ENCODE assay signal across 8 cellular contexts in the genomic region with DNA sequence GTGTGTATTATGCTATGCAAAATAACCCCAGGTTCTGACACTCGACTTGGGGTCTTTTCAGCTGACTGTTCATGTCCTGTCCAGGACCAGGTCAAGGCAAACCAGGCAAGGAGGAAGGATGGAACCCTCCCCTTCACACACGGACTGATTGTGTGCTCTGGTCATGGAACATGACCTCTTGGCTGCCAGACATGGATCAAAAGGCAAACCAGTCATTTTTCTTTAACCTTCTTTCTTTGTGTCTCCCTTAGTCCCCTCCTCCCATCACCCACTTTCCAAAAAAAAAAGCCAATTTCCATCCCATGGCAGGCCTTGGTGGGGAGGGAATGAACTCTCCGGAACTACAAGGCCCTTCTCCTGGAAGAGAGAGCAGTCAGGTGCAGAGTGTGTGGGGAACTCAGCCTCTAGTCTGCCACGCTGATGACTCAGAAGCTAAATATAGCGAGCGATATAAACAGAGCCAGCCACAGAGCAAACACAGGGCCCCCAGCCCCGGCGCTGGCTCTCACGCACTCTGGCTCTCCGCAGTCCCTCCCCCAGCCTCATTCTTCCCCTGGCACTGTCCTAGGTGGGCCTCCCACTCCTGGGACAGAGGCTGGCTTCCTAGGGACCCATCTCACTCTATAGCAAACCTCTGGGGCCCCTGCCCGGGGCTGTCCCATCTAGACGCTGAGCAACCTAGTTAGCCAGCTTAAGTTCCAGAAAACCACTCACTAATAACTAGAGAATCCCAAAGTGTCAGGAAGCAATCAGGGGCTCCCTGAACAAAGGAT. TPM values are rescaled to one million over a fixed set of nuclear protein-coding genes. Genes with fewer than 3 reads are reported as not detected.
DNase-seq lines count a peak whose midpoint lies in the region; ATAC-seq and TF ChIP-seq lines count a peak whose summit lies in the region.

No MANE protein-coding gene starts in this region.

- POLR2A ChIA-PET in naive thymus-derived CD8-positive, alpha-beta T cell (lab: Charles Lee) = interaction anchor here (0.8 to 2.8 kb wide), 6 partner anchors 8 to 51 kb away, joined by 3 to 9 read pairs (median 4); partner anchors contain the start of gene BMF

- DNase-seq in DMS 273 (lab: John Stamatoyannopoulos, UW; ENCODE audit: unreplicated experiment) (peak; percentile 83), HS-5 (ENCODE audit: low read depth) (peak; percentile 49), NOMO-1 treated with DMSO at 0.1 percent for 48 hours (lab: John Stamatoyannopoulos, UW; ENCODE audit: unreplicated experiment) (peak; percentile 87), activated T-cell treated with anti-CD3 and anti-CD28 coated beads for 1 hour (ENCODE audit: low read depth) (peak; percentile 42), stomach (peak; percentile 82)
- DNase-seq in naive thymus-derived CD8-positive, alpha-beta T cell = peak in 6 of 10 donors; percentile 6 to 77 (median 29)

- H3K9me3 Mint-ChIP-seq in naive thymus-derived CD8-positive, alpha-beta T cell = no peaks in the 10 kb centered on the region

- H3K36me3 Mint-ChIP-seq in naive thymus-derived CD8-positive, alpha-beta T cell = no peaks in the 10 kb centered on the region

- WGBS in esophagus, 2 donors = 6 to 7% methylated on average over 12 of the region's 12 CpGs
- 2 to 7% (median 3%) methylated on average over 11 to 12 of the region's 12 CpGs for WGBS in stomach, 5 donors

- no peak for TF ChIP-seq CTCF in stomach (IDR thresholded peaks at IDR 0.05)

- H3K4me1 Mint-ChIP-seq in naive thymus-derived CD8-positive, alpha-beta T cell = peaks cover 11 to 84% (median 32%) of the 10 kb centered on the region in 4 donors

- H3K9me3 ChIP-seq in esophagus (ENCODE audit: control insufficient read depth in 2 of 2, insufficient read depth in 1 of 2, low read depth in 1 of 2, low read length in 1 of 2) (no peaks in the 10 kb centered on the region), stomach (no peaks in the 10 kb centered on the region)

- no peak overlapping the region for H3K4me3 ChIP-seq in esophagus (ENCODE audit: low read depth in 1 of 2, low read length in 2 of 2)
- peak overlapping the region in 1 of 4 donors; percentile 15 for H3K4me3 ChIP-seq in stomach

- intact Hi-C loops in stomach (cut with DNase I; ENCODE audit: low total_unique reads) = no loop called here

- H3K27me3 ChIP-seq in esophagus (ENCODE audit: control insufficient read depth in 1 of 2, insufficient read depth in 2 of 2, low read length in 2 of 2) = no peaks in the 10 kb centered on the region
- H3K27me3 ChIP-seq in stomach = no peaks in the 10 kb centered on the region

- peak; percentile 73 for ATAC-seq in GM21423 (IDR thresholded peaks at IDR 0.05; ENCODE audit: unreplicated experiment)
- peak; percentile 90 to 96 for ATAC-seq in naive thymus-derived CD8-positive, alpha-beta T cell

- peak overlapping the region in 8 of 10 donors; percentile 5 to 94 (median 66) for H3K27ac Mint-ChIP-seq in naive thymus-derived CD8-positive, alpha-beta T cell

- TF ChIP-seq POLR2A in stomach (IDR thresholded peaks at IDR 0.05) = no peak

- peak overlapping the region; percentile 80 to 88 for H3K27ac ChIP-seq in esophagus (ENCODE audit: low read depth in 2 of 2, low read length in 1 of 2)
- peak overlapping the region; percentile 78 to 94 (median 90) for H3K27ac ChIP-seq in stomach

- H3K4me3 Mint-ChIP-seq in naive thymus-derived CD8-positive, alpha-beta T cell = peak overlapping the region; percentile 7 to 73 (median 62)

- H3K4me1 ChIP-seq in esophagus (ENCODE audit: control insufficient read depth in 2 of 2, insufficient read depth in 2 of 2, low read length in 1 of 2) (peaks cover 8 to 42% of the 10 kb centered on the region in 2 donors), stomach (peaks cover 75 to 99% (median 92%) of the 10 kb centered on the region in 4 donors)

- peaks cover 0 to 7% (median 0%) of the 10 kb centered on the region in 5 donors for H3K27me3 Mint-ChIP-seq in naive thymus-derived CD8-positive, alpha-beta T cell

- H3K36me3 ChIP-seq in esophagus (ENCODE audit: control insufficient read depth in 2 of 2, insufficient read depth in 2 of 2, low read length in 1 of 2) (no peaks in the 10 kb centered on the region), stomach (peaks cover 0 to 3% (median 0%) of the 10 kb centered on the region in 4 donors)

- TF ChIP-seq EP300 in stomach (IDR thresholded peaks at IDR 0.05) = no peak

RNA-seq across cellular contexts. Expression of gene BMF, which starts 10.0 kb away (rescaled TPM):
- 1 to 10 TPM; 1.0 to 1.2 TPM for polyA plus RNA-seq in esophagus
- total RNA-seq in naive thymus-derived CD8-positive, alpha-beta T cell = 10 to 100 TPM; 17.4 to 19.8 TPM
- under 1 TPM; 0.12 to 0.44 (median 0.23) TPM for polyA plus RNA-seq in naive thymus-derived CD8-positive, alpha-beta T cell
- 10 to 100 TPM in 3 of 5 donors, 1 to 10 TPM in 2; 2.2 to 11.7 (median 10.7) TPM for total RNA-seq in stomach
- polyA plus RNA-seq in stomach = 1 to 10 TPM; 3.8 to 6.5 (median 5.1) TPM

RNA-seq across cellular contexts. Expression of gene SRP14, which starts 59.7 kb away (rescaled TPM):
- 100 to 1,000 TPM; 257 to 441 TPM for polyA plus RNA-seq in esophagus
- total RNA-seq in naive thymus-derived CD8-positive, alpha-beta T cell = 100 to 1,000 TPM; 147 to 158 TPM
- polyA plus RNA-seq in naive thymus-derived CD8-positive, alpha-beta T cell = 100 to 1,000 TPM; 705 to 855 (median 766) TPM
- total RNA-seq in stomach = 100 to 1,000 TPM in 3 of 5 donors, 10 to 100 TPM in 2; 72.4 to 350 (median 168) TPM
- 100 to 1,000 TPM; 369 to 411 (median 382) TPM for polyA plus RNA-seq in stomach

Comparison
In these comparisons a context has a peak if more than half of its experiments do, and no peak if none do; other contexts are left out.
1. DNase-seq: peak in every context shown above with its lines; median percentile 87 in NOMO-1 treated with DMSO at 0.1 percent for 48 hours; 83 in DMS 273; 82 in stomach; 49 in HS-5; 42 in activated T-cell treated with anti-CD3 and anti-CD28 coated beads for 1 hour; 29 in naive thymus-derived CD8-positive, alpha-beta T cell.